Comparison of ENCODE assay signal across 18 cellular contexts in genomic region chr15:41634072-41634628, GRCh38. TPM values are rescaled to one million over a fixed set of nuclear protein-coding genes. Genes with fewer than 3 reads are reported as not detected.
DNase-seq lines count a peak whose midpoint lies in the region; ATAC-seq and TF ChIP-seq lines count a peak whose summit lies in the region.
"Had no signal": no experiment of that assay in that cellular context is flagged by ENCODE, and none has a peak within 500 bp of the region (broad histone marks: within the 10 kb centered on the region; RNA-seq: fewer than 3 reads in every experiment).

No MANE protein-coding gene starts in this region.

- H3K27ac ChIP-seq in DOHH2 (ENCODE audit: low read depth, low read length) (peak overlapping the region; percentile 49), uterus (no peak overlapping the region)
- H3K27ac ChIP-seq: sigmoid colon, testis had no signal

- H4K20me1 ChIP-seq in DOHH2 (ENCODE audit: control insufficient read depth, insufficient read depth, low read depth, low read length) = no peaks in the 10 kb centered on the region

- CTCF ChIA-PET in WTC11 (lab: Charles Lee) = interaction anchor here (1.0 kb wide), 1 partner anchor 140 kb away, joined by 3 read pairs; the partner anchor contains the start of gene MAPKBP1

- H3K4me3 ChIP-seq in DOHH2 (ENCODE audit: low read length) = peak overlapping the region; percentile 52
- H3K4me3 ChIP-seq in mucosa of descending colon = no peak overlapping the region
- H3K4me3 ChIP-seq in uterus = no peak overlapping the region
- H3K4me3 ChIP-seq: sigmoid colon, testis had no signal

- TF ChIP-seq CTCF in DOHH2 (IDR thresholded peaks at IDR 0.05; ENCODE audit: low read depth, low read length, poor library complexity, severe bottlenecking) = no peak
- TF ChIP-seq CTCF in WTC11 (IDR thresholded peaks at IDR 0.05) = no peak
- no peak for TF ChIP-seq CTCF in mucosa of descending colon (IDR thresholded peaks at IDR 0.05)
- no peak for TF ChIP-seq CTCF in uterus (IDR thresholded peaks at IDR 0.05)

- peaks cover 41% of the 10 kb centered on the region for H3K4me1 Mint-ChIP-seq in WTC11
- H3K4me1 Mint-ChIP-seq: nephron had no signal

- H3K9me3 Mint-ChIP-seq in WTC11 = no peaks in the 10 kb centered on the region
- H3K9me3 Mint-ChIP-seq: activated CD4-positive, alpha-beta T cell treated with anti-CD3 and anti-CD28 coated beads, Interleukin-2, amount 10 ng/mL, durations not matched to agents 24 days and 14 days; activated naive CD8-positive, alpha-beta T cell treated with anti-CD3 and anti-CD28 coated beads, Interleukin-2, amount 10 ng/mL, durations not matched to agents 7 days and 5 days; CD4-positive, alpha-beta memory T cell; effector memory CD8-positive, alpha-beta T cell; H9; nephron had no signal

- peaks cover 44% of the 10 kb centered on the region for H3K4me1 ChIP-seq in DOHH2 (ENCODE audit: control insufficient read depth, low read length)
- no peaks in the 10 kb centered on the region for H3K4me1 ChIP-seq in mucosa of descending colon (ENCODE audit: low read depth)
- no peaks in the 10 kb centered on the region for H3K4me1 ChIP-seq in uterus
- H3K4me1 ChIP-seq: sigmoid colon had no signal

- intact Hi-C loops in mucosa of descending colon (cut with DNase I, micrococcal nuclease) = no loop called here
- intact Hi-C loops in uterus (cut with DNase I; ENCODE audit: low total_unique reads) = no loop called here

- DNase-seq in MV-4-11 (lab: John Stamatoyannopoulos, UW) = peak; percentile 28
- no peak for DNase-seq in WTC11 (ENCODE audit: low spot score)
- no peak for DNase-seq in mucosa of descending colon
- DNase-seq in NCI-H345 treated with DMSO at 0.1 percent for 48 hours (lab: John Stamatoyannopoulos, UW; ENCODE audit: unreplicated experiment) = no peak
- DNase-seq in uterus = no peak
- DNase-seq: activated CD4-positive, alpha-beta T cell treated with anti-CD3 and anti-CD28 coated beads, Interleukin-2, amount 10 ng/mL, durations not matched to agents 24 days and 14 days; activated naive CD8-positive, alpha-beta T cell treated with anti-CD3 and anti-CD28 coated beads, Interleukin-2, amount 10 ng/mL, durations not matched to agents 7 days and 5 days; CD4-positive, alpha-beta memory T cell; effector memory CD8-positive, alpha-beta T cell; H9; NCI-H146; NCI-H524 treated with DMSO at 0.1 percent for 48 hours; sigmoid colon; testis had no signal

- H3K9me3 ChIP-seq in DOHH2 (ENCODE audit: control insufficient read depth, insufficient read depth, low read length) (no peaks in the 10 kb centered on the region), mucosa of descending colon (no peaks in the 10 kb centered on the region), uterus (no peaks in the 10 kb centered on the region)
- H3K9me3 ChIP-seq: sigmoid colon, testis had no signal

- no peaks in the 10 kb centered on the region for H3K9me2 ChIP-seq in DOHH2 (replicated peaks; ENCODE audit: control insufficient read depth, low read length)

- no peaks in the 10 kb centered on the region for H3K79me2 ChIP-seq in DOHH2 (ENCODE audit: control insufficient read depth, low read length)

- H3K27me3 Mint-ChIP-seq in WTC11 (ENCODE audit: low read depth) = no peaks in the 10 kb centered on the region
- H3K27me3 Mint-ChIP-seq: activated CD4-positive, alpha-beta T cell treated with anti-CD3 and anti-CD28 coated beads, Interleukin-2, amount 10 ng/mL, durations not matched to agents 24 days and 14 days; activated naive CD8-positive, alpha-beta T cell treated with anti-CD3 and anti-CD28 coated beads, Interleukin-2, amount 10 ng/mL, durations not matched to agents 7 days and 5 days; CD4-positive, alpha-beta memory T cell; effector memory CD8-positive, alpha-beta T cell had no signal

- H3K4me3 Mint-ChIP-seq in WTC11 = no peak overlapping the region
- H3K4me3 Mint-ChIP-seq: activated CD4-positive, alpha-beta T cell treated with anti-CD3 and anti-CD28 coated beads, Interleukin-2, amount 10 ng/mL, durations not matched to agents 24 days and 14 days; activated naive CD8-positive, alpha-beta T cell treated with anti-CD3 and anti-CD28 coated beads, Interleukin-2, amount 10 ng/mL, durations not matched to agents 7 days and 5 days; CD4-positive, alpha-beta memory T cell; effector memory CD8-positive, alpha-beta T cell; H9; nephron had no signal

- POLR2A ChIA-PET in WTC11 (lab: Charles Lee) = no interaction called here

- no peaks in the 10 kb centered on the region for H3K36me3 Mint-ChIP-seq in WTC11
- H3K36me3 Mint-ChIP-seq: activated naive CD8-positive, alpha-beta T cell treated with anti-CD3 and anti-CD28 coated beads, Interleukin-2, amount 10 ng/mL, durations not matched to agents 7 days and 5 days; CD4-positive, alpha-beta memory T cell had no signal

- H3F3A ChIP-seq in DOHH2 (ENCODE audit: control insufficient read depth, insufficient read depth) = peaks cover 10% of the 10 kb centered on the region

- TF ChIP-seq POLR2A in uterus (IDR thresholded peaks at IDR 0.05) = no peak

- no peak; the same call in 1 of the 2 replicates for ATAC-seq in WTC11
- peak; percentile 69 for ATAC-seq in mucosa of descending colon
- no peak for ATAC-seq in HG02938 (IDR thresholded peaks at IDR 0.05; ENCODE audit: unreplicated experiment)
- no peak for ATAC-seq in HG02571 (IDR thresholded peaks at IDR 0.05; ENCODE audit: unreplicated experiment)
- ATAC-seq: effector memory CD8-positive, alpha-beta T cell had no signal

- no peaks in the 10 kb centered on the region for H3K36me3 ChIP-seq in DOHH2 (ENCODE audit: control insufficient read depth, low read length)
- H3K36me3 ChIP-seq in mucosa of descending colon (ENCODE audit: low read depth) = no peaks in the 10 kb centered on the region
- no peaks in the 10 kb centered on the region for H3K36me3 ChIP-seq in uterus
- H3K36me3 ChIP-seq: sigmoid colon had no signal

- peak overlapping the region; percentile 73 for H3K4me2 ChIP-seq in DOHH2 (ENCODE audit: low read length)

- H3K27me3 ChIP-seq in DOHH2 (ENCODE audit: control insufficient read depth, low read length) (no peaks in the 10 kb centered on the region), uterus (no peaks in the 10 kb centered on the region)
- H3K27me3 ChIP-seq: sigmoid colon, testis had no signal

- H3K27ac Mint-ChIP-seq in WTC11 = peak overlapping the region; percentile 22
- H3K27ac Mint-ChIP-seq: activated CD4-positive, alpha-beta T cell treated with anti-CD3 and anti-CD28 coated beads, Interleukin-2, amount 10 ng/mL, durations not matched to agents 24 days and 14 days; activated naive CD8-positive, alpha-beta T cell treated with anti-CD3 and anti-CD28 coated beads, Interleukin-2, amount 10 ng/mL, durations not matched to agents 7 days and 5 days; effector memory CD8-positive, alpha-beta T cell had no signal

TF ChIP-seq in WTC11, 78 proteins besides CTCF, POLR2A, EP300 and RAD21:
- TF ChIP-seq NFE2L1 (CRISPR knock-in tag; IDR thresholded peaks at IDR 0.05) (no peak), SP1 (CRISPR knock-in tag; conservative IDR thresholded peaks at IDR 0.05) (no peak), ESRRA (CRISPR knock-in tag; IDR thresholded peaks at IDR 0.05; ENCODE audit: borderline replicate concordance) (no peak), ZNF671 (CRISPR knock-in tag; IDR thresholded peaks at IDR 0.05) (no peak), USF1 (CRISPR knock-in tag; IDR thresholded peaks at IDR 0.05) (peak; percentile 55; the same call in 1 of the 2 replicates), KAT7 (CRISPR knock-in tag; IDR thresholded peaks at IDR 0.05; ENCODE audit: borderline replicate concordance) (no peak), SMAD4 (CRISPR knock-in tag; IDR thresholded peaks at IDR 0.05) (no peak)
- TF ChIP-seq, protein P1, sequence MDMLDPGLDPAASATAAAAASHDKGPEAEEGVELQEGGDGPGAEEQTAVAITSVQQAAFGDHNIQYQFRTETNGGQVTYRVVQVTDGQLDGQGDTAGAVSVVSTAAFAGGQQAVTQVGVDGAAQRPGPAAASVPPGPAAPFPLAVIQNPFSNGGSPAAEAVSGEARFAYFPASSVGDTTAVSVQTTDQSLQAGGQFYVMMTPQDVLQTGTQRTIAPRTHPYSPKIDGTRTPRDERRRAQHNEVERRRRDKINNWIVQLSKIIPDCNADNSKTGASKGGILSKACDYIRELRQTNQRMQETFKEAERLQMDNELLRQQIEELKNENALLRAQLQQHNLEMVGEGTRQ (CRISPR knock-in tag; IDR thresholded peaks at IDR 0.05) = peak; percentile 76
- TF ChIP-seq, protein P2, sequence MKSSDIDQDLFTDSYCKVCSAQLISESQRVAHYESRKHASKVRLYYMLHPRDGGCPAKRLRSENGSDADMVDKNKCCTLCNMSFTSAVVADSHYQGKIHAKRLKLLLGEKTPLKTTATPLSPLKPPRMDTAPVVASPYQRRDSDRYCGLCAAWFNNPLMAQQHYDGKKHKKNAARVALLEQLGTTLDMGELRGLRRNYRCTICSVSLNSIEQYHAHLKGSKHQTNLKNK (CRISPR knock-in tag; IDR thresholded peaks at IDR 0.05) = no peak

RNA-seq across cellular contexts. Expression of gene MGA, which starts 26.1 kb away (rescaled TPM):
- total RNA-seq in WTC11 (2021) = 35.9 to 36.9 TPM (median 36.4 TPM) in 3 replicates
- 10 to 100 TPM; 29.1 to 50.5 (median 29.2) TPM for total RNA-seq in mucosa of descending colon
- total RNA-seq in uterus = 100 to 1,000 TPM in 2 of 4 donors, 10 to 100 TPM in 2; 54.8 to 156 (median 114) TPM
